In genomic region chr15:60647246-60647645, GRCh38 we compare ENCODE assay signal across 22 cellular contexts.
"Had no signal": no experiment of that assay in that cellular context is flagged by ENCODE, and none has a peak within 500 bp of the region (broad histone marks: within the 10 kb centered on the region; RNA-seq: fewer than 3 reads in every experiment).

No MANE protein-coding gene starts in this region.

- H3K36me3 Mint-ChIP-seq: activated naive CD4-positive, alpha-beta T cell treated with anti-CD3 and anti-CD28 coated beads, Interleukin-2, amount 50 U/mL, for 72 hours; immature natural killer cell; naive thymus-derived CD4-positive, alpha-beta T cell had no signal

- ATAC-seq: body of pancreas; left colon; lower lobe of right lung; mucosa of descending colon; naive thymus-derived CD4-positive, alpha-beta T cell had no signal

- H3K27me3 ChIP-seq: body of pancreas, SJSA1, upper lobe of left lung had no signal

- DNase-seq: activated CD4-positive, alpha-beta T cell treated with anti-CD3 and anti-CD28 coated beads for 1 hour; activated CD4-positive, alpha-beta T cell treated with anti-CD3 and anti-CD28 coated beads, Interleukin-2, amount 50 U/mL, for 4 hours; activated T-cell treated with anti-CD3 and anti-CD28 coated beads, Interleukin-2, amount 50 U/mL, for 1 hour; body of pancreas; cerebellar nuclear complex; effector memory CD4-positive, alpha-beta T cell; foreskin melanocyte; immature natural killer cell; left colon; lower lobe of right lung; mucosa of descending colon; naive thymus-derived CD4-positive, alpha-beta T cell; posterior cingulate gyrus; stimulated activated CD4-positive, alpha-beta T cell treated with anti-CD3 and anti-CD28 coated beads, Interleukin-15, amount 100 ng/mL, for 24 hours; stimulated activated CD4-positive, alpha-beta T cell treated with anti-CD3 and anti-CD28 coated beads, Interleukin-4, amount 100 ng/mL, for 1 hour; stimulated activated naive CD4-positive, alpha-beta T cell treated with Interleukin-2 at 50 U/mL for 16 hours; SW 1271; upper lobe of left lung had no signal

- H3K27ac Mint-ChIP-seq: activated naive CD4-positive, alpha-beta T cell treated with anti-CD3 and anti-CD28 coated beads, Interleukin-2, amount 50 U/mL, for 72 hours; dendritic cell treated with granulocyte-macrophage colony-stimulating factor and Interleukin-4, amounts not matched to agents 40 ng/mL and 50 ng/mL, for 4 days; T-helper 2 cell treated with Interferon-gamma antibody and Interleukin-4, amounts not matched to agents 5 μg/mL and 100 μg/mL, for 36 hours had no signal

- H3K9me3 ChIP-seq: body of pancreas, lower lobe of right lung, mucosa of descending colon, SJSA1, upper lobe of left lung had no signal

- H3K4me3 ChIP-seq: body of pancreas, lower lobe of right lung, mucosa of descending colon, SJSA1, upper lobe of left lung had no signal

- H3K4me3 Mint-ChIP-seq: dendritic cell treated with granulocyte-macrophage colony-stimulating factor and Interleukin-4, amounts not matched to agents 40 ng/mL and 50 ng/mL, for 4 days; immature natural killer cell; naive thymus-derived CD4-positive, alpha-beta T cell; T-helper 2 cell treated with Interferon-gamma antibody and Interleukin-4, amounts not matched to agents 5 μg/mL and 100 μg/mL, for 36 hours had no signal

- H3K9me3 Mint-ChIP-seq: activated naive CD4-positive, alpha-beta T cell treated with anti-CD3 and anti-CD28 coated beads, Interleukin-2, amount 50 U/mL, for 72 hours; dendritic cell treated with granulocyte-macrophage colony-stimulating factor and Interleukin-4, amounts not matched to agents 40 ng/mL and 50 ng/mL, for 4 days; immature natural killer cell; T-helper 2 cell treated with Interferon-gamma antibody and Interleukin-4, amounts not matched to agents 5 μg/mL and 100 μg/mL, for 36 hours had no signal

- H3K27ac ChIP-seq: body of pancreas, lower lobe of right lung, SJSA1, upper lobe of left lung had no signal

- H3K36me3 ChIP-seq: lower lobe of right lung, SJSA1, upper lobe of left lung had no signal

- H3K4me1 ChIP-seq: body of pancreas, SJSA1 had no signal
